In genomic region chr15:82539690-82540054, GRCh38 we compare ENCODE assay signal across 8 cellular contexts. TPM values are rescaled to one million over a fixed set of nuclear protein-coding genes. Genes with fewer than 3 reads are reported as not detected.
A peak's percentile ranks its signal among the peaks of the same experiment; 100 is the strongest.
DNase-seq lines count a peak whose midpoint lies in the region; ATAC-seq, FAIRE-seq and TF ChIP-seq lines count a peak whose summit lies in the region.

No MANE protein-coding gene starts in this region.

- H3K27ac ChIP-seq in K562 (ENCODE audit: extremely low read depth, low read depth, low read length) (peak overlapping the region; percentile 93), thoracic aorta (peak overlapping the region; percentile 89 to 95)

- peaks cover 42% of the 10 kb centered on the region for H4K20me1 ChIP-seq in K562 (replicated peaks; ENCODE audit: control insufficient read depth, insufficient read depth, low read length)

- H3K36me3 ChIP-seq in K562 (ENCODE audit: control insufficient read depth, insufficient read depth, low read length) (peaks cover 69% of the 10 kb centered on the region), thoracic aorta (peaks cover 27% of the 10 kb centered on the region)

- CTCF ChIA-PET in K562 (lab: Yijun Ruan, JAX; ENCODE audit: low intra/inter-chr PET ratio), result interaction anchor here (0.8 kb wide), 1 partner anchor 1017 kb away, joined by 4 read pairs; no protein-coding TSS in a partner anchor

- H2AFZ ChIP-seq in K562 (ENCODE audit: low read depth, low read length), result 0 out of 2 replicates have a peak overlapping the region, but pooled peaks have one; percentile 54

- H3K9ac ChIP-seq in K562 (ENCODE audit: insufficient read depth in 1 of 2, low read depth in 2 of 2, low read length in 2 of 2), result peak overlapping the region; percentile 95 to 99

- H3K4me1 ChIP-seq in K562 (replicated peaks in 1 of 2; ENCODE audit: control insufficient read depth in 2 of 2, insufficient read depth in 2 of 2, low read length in 2 of 2) (peaks cover 10 to 17% of the 10 kb centered on the region in 2 experiments; a peak in 4 of 5 replicates), thoracic aorta (ENCODE audit: control insufficient read depth in 1 of 2, low read depth in 2 of 2) (peaks cover 7 to 17% of the 10 kb centered on the region in 2 donors)

- H3K4me2 ChIP-seq in K562 (ENCODE audit: insufficient read depth, low read length), result peak overlapping the region; percentile 96

- peak; percentile 0 for ATAC-seq in HG02973 (IDR thresholded peaks at IDR 0.05; ENCODE audit: unreplicated experiment)
- ATAC-seq in K562, result peak; percentile 2
- no peak for ATAC-seq in thoracic aorta (ENCODE audit: insufficient number of reproducible peaks, low FRiP score, low read depth)
- no peak for ATAC-seq in GM21447 (IDR thresholded peaks at IDR 0.05; ENCODE audit: unreplicated experiment)

- TF ChIP-seq EP300 in K562 (IDR thresholded peaks at IDR 0.05; ENCODE audit: low read length), result no peak

- no TSS peak for BruUV-seq in K562 (replicated peaks; lab: Mats Ljungman, UMichigan)

- no peak for TF ChIP-seq POLR2A in K562 (conservative IDR thresholded peaks at IDR 0.05)

- H3K4me3 ChIP-seq in AG09309 (ENCODE audit: control insufficient read depth, low read depth, low read length), result peak overlapping the region; percentile 95
- peak overlapping the region; percentile 95 for H3K4me3 ChIP-seq in K562
- H3K4me3 ChIP-seq in thoracic aorta, result peak overlapping the region; percentile 84

- POLR2A ChIA-PET in K562 (lab: Yijun Ruan, JAX), result interaction anchor here (0.6 to 8.9 kb wide), 25 partner anchors 9 to 1444 kb away, joined by 3 to 95 read pairs (median 4); no protein-coding TSS in a partner anchor

- DNase-seq in AG09309 (ENCODE audit: low read depth) (no peak), K562 (ENCODE audit: extremely low read depth in 1 of 4, low spot score in 3 of 4) (peak; percentile 16 to 57 (median 45)), left kidney (ENCODE audit: low read depth, low spot score) (peak; percentile 46), thoracic aorta (ENCODE audit: low spot score) (no peak), DMS79 treated with DMSO at 0.1 percent for 48 hours (lab: John Stamatoyannopoulos, UW) (no peak), activated gamma-delta T cell (lab: John Stamatoyannopoulos, UW) (no peak)

- no peak for FAIRE-seq in K562 (lab: Jason Lieb, UNC)

- in situ Hi-C loops in K562 (cut with MboI), result no loop called here

- intact Hi-C loops in K562 (cut with micrococcal nuclease), result loop anchor here (2.0 kb wide), 2 partner anchors 107 to 461 kb away; partner anchors contain the start of gene CPEB1

- TF ChIP-seq CTCF in AG09309 (IDR thresholded peaks at IDR 0.05; ENCODE audit: control insufficient read depth, insufficient read depth, low read depth, low read length, missing control alignments), result no peak
- TF ChIP-seq CTCF in K562 (IDR thresholded peaks at IDR 0.05 in 2 of 3, conservative IDR thresholded peaks at IDR 0.05 in 1 of 3; ENCODE audit: insufficient read depth in 2 of 3, low read depth in 1 of 3, low read length in 3 of 3), result no peak
- TF ChIP-seq CTCF in thoracic aorta (IDR thresholded peaks at IDR 0.05), result no peak

- H3K79me2 ChIP-seq in K562 (ENCODE audit: control insufficient read depth, insufficient read depth, low read length), result peaks cover 53% of the 10 kb centered on the region

- H3K9me3 ChIP-seq in K562 (replicated peaks; ENCODE audit: control insufficient read depth, insufficient read depth, low read depth, low read length) (no peaks in the 10 kb centered on the region), thoracic aorta (no peaks in the 10 kb centered on the region)

- H3K27me3 ChIP-seq in K562 (ENCODE audit: control insufficient read depth in 2 of 2, insufficient read depth in 2 of 2, low read length in 2 of 2), result no peaks in the 10 kb centered on the region
- no peaks in the 10 kb centered on the region for H3K27me3 ChIP-seq in thoracic aorta (replicated peaks; ENCODE audit: insufficient read depth)

- WGBS in K562 (ENCODE audit: insufficient coverage, low coverage, missing lambda C conversion rate), result under 1% methylated on average over 22 of the region's 23 CpGs

- TF ChIP-seq RAD21 in K562 (CRISPR knock-in tag; conservative IDR thresholded peaks at IDR 0.05 in 1 of 2, IDR thresholded peaks at IDR 0.05 in 1 of 2), result no peak

- peaks cover 5% of the 10 kb centered on the region for H3K9me1 ChIP-seq in K562 (ENCODE audit: control insufficient read depth, insufficient read depth, low read length)

TF ChIP-seq in K562, 482 proteins besides CTCF, POLR2A, EP300 and RAD21 (continues in another document):
- TF ChIP-seq ESRRA (IDR thresholded peaks at IDR 0.05; ENCODE audit: borderline replicate concordance, low read depth), result no peak
- no peak for TF ChIP-seq CHCHD3 (CRISPR knock-in tag; IDR thresholded peaks at IDR 0.05)
- TF ChIP-seq DLX4 (CRISPR knock-in tag; IDR thresholded peaks at IDR 0.05), result no peak
- TF ChIP-seq ZSCAN29 (IDR thresholded peaks at IDR 0.05), result no peak
- no peak for TF ChIP-seq DIDO1 (tag; IDR thresholded peaks at IDR 0.05; ENCODE audit: low read depth)
- no peak for TF ChIP-seq MTA3 (IDR thresholded peaks at IDR 0.05; ENCODE audit: borderline replicate concordance)
- TF ChIP-seq ELK3 (CRISPR knock-in tag; IDR thresholded peaks at IDR 0.05), result no peak
- no peak for TF ChIP-seq UBTF (IDR thresholded peaks at IDR 0.05; ENCODE audit: borderline replicate concordance in 1 of 2, low read depth in 2 of 2, low read length in 2 of 2)
- no peak for TF ChIP-seq MCM5 (IDR thresholded peaks at IDR 0.05; ENCODE audit: low read depth)
- TF ChIP-seq NFIX (CRISPR knock-in tag; IDR thresholded peaks at IDR 0.05; ENCODE audit: low read depth), result no peak
- TF ChIP-seq ZNF830 (CRISPR knock-in tag; IDR thresholded peaks at IDR 0.05), result no peak
- TF ChIP-seq CCAR2 (IDR thresholded peaks at IDR 0.05; ENCODE audit: low read depth, low read length), result no peak
- TF ChIP-seq ZKSCAN8 (CRISPR knock-in tag; IDR thresholded peaks at IDR 0.05), result no peak
- no peak for TF ChIP-seq HMBOX1 (IDR thresholded peaks at IDR 0.05)
- TF ChIP-seq KLF16 (IDR thresholded peaks at IDR 0.05), result no peak

RNA-seq across cellular contexts. Expression of gene RPS17, which starts 0.6 kb away (rescaled TPM):
- 288 and 405 TPM in 2 replicates for total RNA-seq in K562 (2011; cell fraction: chromatin; rRNA removed; ENCODE audit: low replicate concordance)
- 802 and 812 TPM in 2 replicates for total RNA-seq in K562 (2011; cell fraction: nucleolus; rRNA removed)
- 889 and 1,793 TPM in 2 replicates for total RNA-seq in K562 (2011; cell fraction: nucleoplasm; rRNA removed)
- total RNA-seq in K562 (2014; rRNA removed) (4,669 and 6,363 TPM in 2 replicates), K562 (2014; rRNA removed; fragmentation: Illumina TruSeq; extraction: Trizol) (4,513 and 5,229 TPM in 2 replicates), K562 (2015; rRNA removed; fragmentation: Illumina TruSeq; extraction: Trizol) (5,690 and 6,000 TPM in 2 replicates), K562 (2021) (2,376 and 2,708 TPM in 2 replicates), thoracic aorta (1,000 to 10,000 TPM in 1 of 2 donors, 100 to 1,000 TPM in 1; 887 to 1,033 TPM)
- polyA plus RNA-seq in K562 (2011; rRNA removed) (5,062 and 5,477 TPM in 2 replicates), K562 (2014; fragmentation: Illumina TruSeq; extraction: Trizol) (2,686 and 3,105 TPM in 2 replicates), K562 (2014; fragmentation: Nextera tagmentation; extraction: Ambion mirVana) (1,000 to 10,000 TPM; 1,988 to 2,233 TPM), K562 (2014; rRNA removed) (6,515 and 6,851 TPM in 2 replicates)
- polyA plus RNA-seq in K562 (2011; cell fraction: cytosol; rRNA removed), result 3,204 and 5,121 TPM in 2 replicates
- polyA plus RNA-seq in K562 (2011; cell fraction: nucleus; rRNA removed), result 1,138 and 2,084 TPM in 2 replicates
- polyA plus RNA-seq in K562 (2012), result 4,007 and 4,409 TPM in 2 replicates
- 1,664 and 1,697 TPM in 2 replicates for polyA minus RNA-seq in K562 (2011; rRNA and poly(A)+ RNA removed)
- 653 and 953 TPM in 2 replicates for polyA minus RNA-seq in K562 (2011; cell fraction: cytosol; rRNA and poly(A)+ RNA removed)
- 297 and 420 TPM in 2 replicates for polyA minus RNA-seq in K562 (2011; cell fraction: nucleus; rRNA and poly(A)+ RNA removed)

Comparison
In these comparisons a context has a peak if more than half of its experiments do, and no peak if none do; other contexts are left out.
1. DNase-seq: peak in K562 (4 of 4) and left kidney (single experiment); none in AG09309 (single experiment), thoracic aorta (single experiment), DMS79 treated with DMSO at 0.1 percent for 48 hours (single experiment) and activated gamma-delta T cell (single experiment).
2. ATAC-seq: peak in HG02973 (single experiment) and K562 (single experiment); none in thoracic aorta (single experiment) and GM21447 (single experiment).
3. Peak in every context shown above with its lines, with median percentiles within 50 percentile points of each other: H3K4me3 ChIP-seq.